In the genomic region with DNA sequence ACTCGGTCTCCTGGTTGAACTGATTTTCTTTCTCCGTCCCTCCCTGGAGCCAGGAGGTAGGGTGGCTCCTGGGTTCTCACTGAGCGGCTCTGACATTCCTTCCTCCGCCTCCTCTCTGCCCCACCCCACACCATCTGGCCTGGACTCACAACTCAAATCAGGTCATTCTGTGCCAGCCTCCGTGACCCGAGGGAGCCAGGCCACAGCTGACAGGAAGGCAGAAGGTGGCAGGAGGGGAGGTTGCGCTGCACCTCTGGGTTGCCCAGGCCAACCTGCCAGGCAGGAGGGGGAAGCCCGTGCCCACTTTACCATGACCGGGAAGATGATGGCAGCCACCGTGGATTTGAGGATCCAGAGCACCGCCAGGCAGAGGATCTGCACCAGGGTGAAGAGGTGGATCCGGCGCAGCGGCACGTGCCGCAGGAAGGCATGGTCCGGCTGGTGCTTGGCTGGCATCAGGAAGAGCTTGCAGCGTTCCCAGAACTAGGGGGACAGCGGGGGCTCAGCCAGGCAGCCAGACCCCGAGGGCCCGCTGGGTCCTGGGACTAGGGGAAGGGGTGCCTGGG, we compare ENCODE assay signal across 12 cellular contexts. TPM values are rescaled to one million over a fixed set of nuclear protein-coding genes. Genes with fewer than 3 reads are reported as not detected.
A peak's percentile ranks its signal among the peaks of the same experiment; 100 is the strongest.
DNase-seq lines count a peak whose midpoint lies in the region; ATAC-seq and TF ChIP-seq lines count a peak whose summit lies in the region.
"Had no signal": no experiment of that assay in that cellular context is flagged by ENCODE, and none has a peak within 500 bp of the region (broad histone marks: within the 10 kb centered on the region; RNA-seq: fewer than 3 reads in every experiment).

No MANE protein-coding gene starts in this region.

- no peaks in the 10 kb centered on the region for H3K79me1 ChIP-seq in trophoblast cell (ENCODE audit: low read length)

- H3K36me3 Mint-ChIP-seq in glutamatergic neuron (ENCODE audit: unreplicated experiment) = no peaks in the 10 kb centered on the region
- H3K36me3 Mint-ChIP-seq: activated naive CD4-positive, alpha-beta T cell treated with anti-CD3 and anti-CD28 coated beads, Interleukin-2, amount 50 U/mL, for 24 hours had no signal

- H3K4me2 ChIP-seq in trophoblast cell (ENCODE audit: low read length) = peak overlapping the region; percentile 2

- peaks cover 15% of the 10 kb centered on the region for H3K4me1 Mint-ChIP-seq in glutamatergic neuron (ENCODE audit: low read depth, unreplicated experiment)
- H3K4me1 Mint-ChIP-seq: activated naive CD4-positive, alpha-beta T cell treated with anti-CD3 and anti-CD28 coated beads, Interleukin-2, amount 50 U/mL, for 24 hours had no signal

- no peaks in the 10 kb centered on the region for H3K36me3 ChIP-seq in RWPE2 (ENCODE audit: low read depth)
- H3K36me3 ChIP-seq in trophoblast cell (ENCODE audit: control insufficient read depth in 1 of 2, insufficient read depth in 2 of 2, low read length in 2 of 2) = no peaks in the 10 kb centered on the region
- no peaks in the 10 kb centered on the region for H3K36me3 ChIP-seq in upper lobe of right lung

- no peak overlapping the region for H2AFZ ChIP-seq in trophoblast cell (ENCODE audit: insufficient read depth, low read length, poor library complexity)

- peaks cover 12% of the 10 kb centered on the region for H3K4me1 ChIP-seq in RWPE2 (ENCODE audit: insufficient read depth, poor library complexity, severe bottlenecking)
- H3K4me1 ChIP-seq in trophoblast cell (ENCODE audit: control insufficient read depth in 1 of 2, insufficient read depth in 2 of 2, low read length in 2 of 2) = peaks cover 9 to 19% of the 10 kb centered on the region in 2 experiments
- H3K4me1 ChIP-seq in upper lobe of right lung = no peaks in the 10 kb centered on the region

- TF ChIP-seq CTCF in RWPE2 (IDR thresholded peaks at IDR 0.05; ENCODE audit: poor library complexity, severe bottlenecking) = no peak
- TF ChIP-seq CTCF in glutamatergic neuron (IDR thresholded peaks at IDR 0.05; ENCODE audit: partially characterized antibody, unreplicated experiment) = no peak
- TF ChIP-seq CTCF in upper lobe of right lung (IDR thresholded peaks at IDR 0.05) = no peak

- no peak overlapping the region for H3K18ac ChIP-seq in trophoblast cell (ENCODE audit: low read length)

- peaks cover 4% of the 10 kb centered on the region for H3K27me3 Mint-ChIP-seq in glutamatergic neuron (ENCODE audit: unreplicated experiment)
- H3K27me3 Mint-ChIP-seq: activated naive CD4-positive, alpha-beta T cell treated with anti-CD3 and anti-CD28 coated beads, Interleukin-2, amount 50 U/mL, for 24 hours had no signal

- no peak overlapping the region for H4K8ac ChIP-seq in trophoblast cell (ENCODE audit: low read depth, low read length)

- WGBS in trophoblast cell (ENCODE audit: extremely low coverage, insufficient coverage, insufficient read length) = no CpG with 5 or more reads among the region's 21 CpGs

- no peak overlapping the region for H2BK120ac ChIP-seq in trophoblast cell (ENCODE audit: insufficient read depth, low read length, poor library complexity)

- H2BK12ac ChIP-seq in trophoblast cell (ENCODE audit: low read length) = peak overlapping the region; percentile 11

- no peak overlapping the region for H2AK5ac ChIP-seq in trophoblast cell (ENCODE audit: low read length)

- no peak overlapping the region for H3K4me3 ChIP-seq in RWPE2 (ENCODE audit: severe bottlenecking)
- no peak overlapping the region for H3K4me3 ChIP-seq in trophoblast cell (ENCODE audit: low read depth, low read length)
- H3K4me3 ChIP-seq in upper lobe of right lung = no peak overlapping the region

- H3K79me2 ChIP-seq in trophoblast cell (ENCODE audit: control insufficient read depth, insufficient read depth, low read length, poor library complexity) = no peaks in the 10 kb centered on the region

- no peak overlapping the region for H3K23ac ChIP-seq in trophoblast cell (ENCODE audit: low read length)

- no peak overlapping the region for H2BK5ac ChIP-seq in trophoblast cell (ENCODE audit: low read depth, low read length, poor library complexity)

- DNase-seq in DMS 273 (lab: John Stamatoyannopoulos, UW; ENCODE audit: unreplicated experiment) = peak; percentile 90
- no peak for DNase-seq in RWPE2 (ENCODE audit: low spot score)
- DNase-seq in glutamatergic neuron = peak; percentile 49
- DNase-seq in trophoblast cell = no peak
- DNase-seq in NCI-H2081 treated with DMSO at 0.1 percent for 48 hours (lab: John Stamatoyannopoulos, UW) = no peak
- no peak for DNase-seq in Ammon's horn (ENCODE audit: low spot score)
- DNase-seq in upper lobe of right lung = no peak
- DNase-seq: activated CD4-positive, CD25-positive, alpha-beta regulatory T cell had no signal

- H4K12ac ChIP-seq in trophoblast cell (ENCODE audit: low read depth, low read length) = no peak overlapping the region

- intact Hi-C loops in upper lobe of right lung (cut with DNase I) = no loop called here

- no peak overlapping the region for H4K91ac ChIP-seq in trophoblast cell (ENCODE audit: low read depth, low read length)

- H3K9me3 Mint-ChIP-seq in glutamatergic neuron (ENCODE audit: unreplicated experiment) = peaks cover 4% of the 10 kb centered on the region
- H3K9me3 Mint-ChIP-seq: activated naive CD4-positive, alpha-beta T cell treated with anti-CD3 and anti-CD28 coated beads, Interleukin-2, amount 50 U/mL, for 24 hours; nephron had no signal

- peak overlapping the region; percentile 35 for H3K4me3 Mint-ChIP-seq in glutamatergic neuron (ENCODE audit: unreplicated experiment)
- H3K4me3 Mint-ChIP-seq: activated naive CD4-positive, alpha-beta T cell treated with anti-CD3 and anti-CD28 coated beads, Interleukin-2, amount 50 U/mL, for 24 hours; nephron had no signal

- ATAC-seq in RWPE2 (ENCODE audit: low read depth) = peak; percentile 44
- no peak for ATAC-seq in GM21737 (IDR thresholded peaks at IDR 0.05; ENCODE audit: unreplicated experiment)
- no peak for ATAC-seq in upper lobe of right lung
- ATAC-seq: left lobe of liver had no signal

- peak overlapping the region; percentile 10 for H3K27ac Mint-ChIP-seq in glutamatergic neuron (ENCODE audit: unreplicated experiment)
- H3K27ac Mint-ChIP-seq: activated naive CD4-positive, alpha-beta T cell treated with anti-CD3 and anti-CD28 coated beads, Interleukin-2, amount 50 U/mL, for 24 hours; nephron had no signal

- H3K27me3 ChIP-seq in RWPE2 (ENCODE audit: insufficient read depth, poor library complexity, severe bottlenecking) (no peaks in the 10 kb centered on the region), trophoblast cell (ENCODE audit: insufficient read depth, low read length) (no peaks in the 10 kb centered on the region), upper lobe of right lung (no peaks in the 10 kb centered on the region)

- no peak overlapping the region for H3K4ac ChIP-seq in trophoblast cell (ENCODE audit: low read depth, low read length)

- no peak overlapping the region for H3K14ac ChIP-seq in trophoblast cell (ENCODE audit: low read length)

- H3K9ac ChIP-seq in trophoblast cell (ENCODE audit: low read length) = no peak overlapping the region

- H3K27ac ChIP-seq in RWPE2 (ENCODE audit: poor library complexity, severe bottlenecking) = no peak overlapping the region
- H3K27ac ChIP-seq in trophoblast cell (ENCODE audit: low read depth, low read length) = no peak overlapping the region
- no peak overlapping the region for H3K27ac ChIP-seq in upper lobe of right lung

- H3K9me3 ChIP-seq in RWPE2 (ENCODE audit: severe bottlenecking) (no peaks in the 10 kb centered on the region), trophoblast cell (ENCODE audit: insufficient read depth, low read depth, low read length) (peaks cover 5% of the 10 kb centered on the region), upper lobe of right lung (no peaks in the 10 kb centered on the region)

RNA-seq across cellular contexts. Expression of a gene that starts 28.3 kb away (rescaled TPM):
- total RNA-seq in glutamatergic neuron (ENCODE audit: unreplicated experiment) = 293 TPM
- 94.1 and 99.7 TPM in 2 replicates for polyA plus RNA-seq in trophoblast cell (2013)
- total RNA-seq in upper lobe of right lung = 62.2 TPM

RNA-seq across cellular contexts. Expression of a gene that starts 48.1 kb away (rescaled TPM):
- total RNA-seq in glutamatergic neuron (ENCODE audit: unreplicated experiment) = 60.5 TPM
- 40.4 and 41.8 TPM in 2 replicates for polyA plus RNA-seq in trophoblast cell (2013)
- total RNA-seq in upper lobe of right lung = 120 TPM

Comparison
In these comparisons a context has a peak if more than half of its experiments do, and no peak if none do; other contexts are left out.
1. DNase-seq: peak in DMS 273 (single experiment) and glutamatergic neuron (single experiment); none in RWPE2 (single experiment), trophoblast cell (0 of 2), NCI-H2081 treated with DMSO at 0.1 percent for 48 hours (single experiment), Ammon's horn (single experiment) and upper lobe of right lung (single experiment).